Comparison of ENCODE assay signal across 10 cellular contexts in genomic region chr7:22858640-22859561, GRCh38. TPM values are rescaled to one million over a fixed set of nuclear protein-coding genes. Genes with fewer than 3 reads are reported as not detected.
DNase-seq lines count a peak whose midpoint lies in the region; ATAC-seq and TF ChIP-seq lines count a peak whose summit lies in the region.
"Had no signal": no experiment of that assay in that cellular context is flagged by ENCODE, and none has a peak within 500 bp of the region (broad histone marks: within the 10 kb centered on the region; RNA-seq: fewer than 3 reads in every experiment).

No MANE protein-coding gene starts in this region.

- no peak for TF ChIP-seq EP300 in tibial nerve (IDR thresholded peaks at IDR 0.05)

- POLR2A ChIA-PET in activated CD8-positive, alpha-beta T cell treated with anti-CD3 and anti-CD28 coated beads for 36 hours (lab: Charles Lee), result interaction anchor here (0.6 to 1.4 kb wide), 5 partner anchors 17 to 197 kb away, joined by 3 to 8 read pairs (median 3); no protein-coding TSS in a partner anchor
- POLR2A ChIA-PET in activated CD8-positive, alpha-beta T cell treated with anti-CD3 and anti-CD28 coated beads, Interleukin-2, amount 10 ng/mL, durations not matched to agents 7 days and 5 days (lab: Charles Lee), result no interaction called here

- TF ChIP-seq POLR2A in tibial nerve (IDR thresholded peaks at IDR 0.05), result no peak

- 52 to 57% methylated on average over 10 of the region's 10 CpGs for WGBS in tibial nerve, 2 donors

- no peak for TF ChIP-seq CTCF in activated CD8-positive, alpha-beta T cell treated with anti-CD3 and anti-CD28 coated beads for 36 hours (IDR thresholded peaks at IDR 0.05)
- TF ChIP-seq CTCF in fibroblast of the aortic adventitia (IDR thresholded peaks at IDR 0.05; ENCODE audit: insufficient read depth, low read length) (no peak), tibial nerve (IDR thresholded peaks at IDR 0.05) (no peak)

- intact Hi-C loops in activated CD8-positive, alpha-beta T cell treated with anti-CD3 and anti-CD28 coated beads for 36 hours (cut with micrococcal nuclease), result loop anchor here (5.0 to 10.0 kb wide), 2 partner anchors 37 to 156 kb away; partner anchors contain the start of genes HYCC1 and TOMM7

- H3K27ac Mint-ChIP-seq in activated CD8-positive, alpha-beta T cell treated with anti-CD3 and anti-CD28 coated beads for 36 hours, result peak overlapping the region; percentile 81
- H3K27ac Mint-ChIP-seq in activated CD8-positive, alpha-beta T cell treated with anti-CD3 and anti-CD28 coated beads, Interleukin-2, amount 10 ng/mL, durations not matched to agents 7 days and 5 days, result no peak overlapping the region
- H3K27ac Mint-ChIP-seq: T-helper 1 cell treated with Interleukin-12 subunit alpha and Interleukin-12 subunit beta and Interleukin-4 antibody, amounts not matched to agents 30 μg/mL and 1 μg/mL, for 36 hours had no signal

- peak overlapping the region; percentile 97 for H3K27ac ChIP-seq in SJSA1
- H3K27ac ChIP-seq in tibial nerve, result peak overlapping the region in 2 of 4 donors; percentile 70 to 77

- no peaks in the 10 kb centered on the region for H3K9me3 ChIP-seq in SJSA1 (replicated peaks)
- no peaks in the 10 kb centered on the region for H3K9me3 ChIP-seq in tibial nerve

- peaks cover 48% of the 10 kb centered on the region for H3K36me3 ChIP-seq in SJSA1
- H3K36me3 ChIP-seq in tibial nerve, result peaks cover 0 to 20% (median 0%) of the 10 kb centered on the region in 3 donors

- H3K4me3 Mint-ChIP-seq in activated CD8-positive, alpha-beta T cell treated with anti-CD3 and anti-CD28 coated beads for 36 hours, result no peak overlapping the region
- no peak overlapping the region for H3K4me3 Mint-ChIP-seq in activated CD8-positive, alpha-beta T cell treated with anti-CD3 and anti-CD28 coated beads, Interleukin-2, amount 10 ng/mL, durations not matched to agents 7 days and 5 days
- H3K4me3 Mint-ChIP-seq: T-helper 1 cell treated with Interleukin-12 subunit alpha and Interleukin-12 subunit beta and Interleukin-4 antibody, amounts not matched to agents 30 μg/mL and 1 μg/mL, for 36 hours had no signal

- no peak overlapping the region for H3K4me3 ChIP-seq in SJSA1
- H3K4me3 ChIP-seq in fibroblast of the aortic adventitia (ENCODE audit: low read depth, low read length), result no peak overlapping the region
- no peak overlapping the region for H3K4me3 ChIP-seq in tibial nerve

- H3K4me1 Mint-ChIP-seq in activated CD8-positive, alpha-beta T cell treated with anti-CD3 and anti-CD28 coated beads for 36 hours (ENCODE audit: low read depth), result peaks cover 48% of the 10 kb centered on the region
- H3K4me1 Mint-ChIP-seq in activated CD8-positive, alpha-beta T cell treated with anti-CD3 and anti-CD28 coated beads, Interleukin-2, amount 10 ng/mL, durations not matched to agents 7 days and 5 days (ENCODE audit: low read depth), result peaks cover 42% of the 10 kb centered on the region

- H3K36me3 Mint-ChIP-seq in activated CD8-positive, alpha-beta T cell treated with anti-CD3 and anti-CD28 coated beads for 36 hours (ENCODE audit: low read depth), result peaks cover 63% of the 10 kb centered on the region
- peaks cover 52% of the 10 kb centered on the region for H3K36me3 Mint-ChIP-seq in activated CD8-positive, alpha-beta T cell treated with anti-CD3 and anti-CD28 coated beads, Interleukin-2, amount 10 ng/mL, durations not matched to agents 7 days and 5 days (ENCODE audit: low read depth)

- H3K27me3 Mint-ChIP-seq in activated CD8-positive, alpha-beta T cell treated with anti-CD3 and anti-CD28 coated beads for 36 hours, result no peaks in the 10 kb centered on the region
- H3K27me3 Mint-ChIP-seq in activated CD8-positive, alpha-beta T cell treated with anti-CD3 and anti-CD28 coated beads, Interleukin-2, amount 10 ng/mL, durations not matched to agents 7 days and 5 days (ENCODE audit: low read depth), result no peaks in the 10 kb centered on the region

- no peak for ATAC-seq in activated CD8-positive, alpha-beta T cell treated with anti-CD3 and anti-CD28 coated beads for 36 hours
- ATAC-seq in activated CD8-positive, alpha-beta T cell treated with anti-CD3 and anti-CD28 coated beads, Interleukin-2, amount 10 ng/mL, durations not matched to agents 7 days and 5 days, result no peak

- H3K27me3 ChIP-seq in SJSA1 (replicated peaks) (no peaks in the 10 kb centered on the region), tibial nerve (no peaks in the 10 kb centered on the region)

- H3K4me1 ChIP-seq in SJSA1 (replicated peaks) (peaks cover 53% of the 10 kb centered on the region), tibial nerve (peaks cover 0 to 51% (median 24%) of the 10 kb centered on the region in 4 donors)

- CTCF ChIA-PET in activated CD8-positive, alpha-beta T cell treated with anti-CD3 and anti-CD28 coated beads for 36 hours (lab: Charles Lee), result interaction anchor here (1.2 to 2.7 kb wide), 3 partner anchors 14 to 123 kb away, joined by 3 to 13 read pairs (median 4); no protein-coding TSS in a partner anchor
- CTCF ChIA-PET in activated CD8-positive, alpha-beta T cell treated with anti-CD3 and anti-CD28 coated beads, Interleukin-2, amount 10 ng/mL, durations not matched to agents 7 days and 5 days (lab: Charles Lee), result interaction anchor here (1.2 to 1.3 kb wide), 2 partner anchors 198 to 414 kb away, joined by 3 to 4 read pairs; no protein-coding TSS in a partner anchor

- H3K9me3 Mint-ChIP-seq in activated CD8-positive, alpha-beta T cell treated with anti-CD3 and anti-CD28 coated beads for 36 hours, result no peaks in the 10 kb centered on the region
- H3K9me3 Mint-ChIP-seq in activated CD8-positive, alpha-beta T cell treated with anti-CD3 and anti-CD28 coated beads, Interleukin-2, amount 10 ng/mL, durations not matched to agents 7 days and 5 days (ENCODE audit: insufficient read depth), result no peaks in the 10 kb centered on the region
- H3K9me3 Mint-ChIP-seq: T-helper 1 cell treated with Interleukin-12 subunit alpha and Interleukin-12 subunit beta and Interleukin-4 antibody, amounts not matched to agents 30 μg/mL and 1 μg/mL, for 36 hours had no signal

- DNase-seq in activated CD8-positive, alpha-beta T cell treated with anti-CD3 and anti-CD28 coated beads for 36 hours, result peak; percentile 17
- no peak for DNase-seq in activated CD8-positive, alpha-beta T cell treated with anti-CD3 and anti-CD28 coated beads, Interleukin-2, amount 10 ng/mL, durations not matched to agents 7 days and 5 days
- peak; percentile 86 to 93 for DNase-seq in SJSA1 (ENCODE audit: low read depth in 1 of 2, low spot score in 2 of 2)
- DNase-seq in fibroblast of the aortic adventitia (ENCODE audit: low read depth), result peak; percentile 99
- DNase-seq in stromal cell of bone marrow (ENCODE audit: low read depth), result peak; percentile 97
- DNase-seq in midbrain (lab: John Stamatoyannopoulos, UW), result no peak
- no peak for DNase-seq in activated CD4-positive, CD25-positive, alpha-beta regulatory T cell (lab: John Stamatoyannopoulos, UW)
- DNase-seq in tibial nerve (ENCODE audit: low spot score in 2 of 2), result no peak
- DNase-seq: DMS79 treated with DMSO at 0.1 percent for 48 hours had no signal

RNA-seq across cellular contexts. Expression of gene TOMM7, which starts 36.3 kb away (rescaled TPM):
- 100 to 1,000 TPM; 206 to 240 TPM for total RNA-seq in activated CD8-positive, alpha-beta T cell treated with anti-CD3 and anti-CD28 coated beads for 36 hours
- total RNA-seq in activated CD8-positive, alpha-beta T cell treated with anti-CD3 and anti-CD28 coated beads, Interleukin-2, amount 10 ng/mL, durations not matched to agents 7 days and 5 days, result 100 to 1,000 TPM; 206 to 208 TPM
- total RNA-seq in SJSA1 (2014; rRNA removed; shearing (Covaris generic)), result 141 and 226 TPM in 2 replicates
- total RNA-seq in fibroblast of the aortic adventitia (ENCODE audit: low replicate concordance), result 217 and 251 TPM in 2 replicates
- total RNA-seq in tibial nerve, result 100 to 1,000 TPM; 133 to 211 (median 177) TPM

Comparison
In these comparisons a context has a peak if more than half of its experiments do, and no peak if none do; other contexts are left out.
1. DNase-seq: peak in activated CD8-positive, alpha-beta T cell treated with anti-CD3 and anti-CD28 coated beads for 36 hours (single experiment), SJSA1 (2 of 2), fibroblast of the aortic adventitia (single experiment) and stromal cell of bone marrow (single experiment); none in activated CD8-positive, alpha-beta T cell treated with anti-CD3 and anti-CD28 coated beads, Interleukin-2, amount 10 ng/mL, durations not matched to agents 7 days and 5 days (single experiment), midbrain (single experiment), activated CD4-positive, CD25-positive, alpha-beta regulatory T cell (0 of 4) and tibial nerve (0 of 2).